In the genomic region with DNA sequence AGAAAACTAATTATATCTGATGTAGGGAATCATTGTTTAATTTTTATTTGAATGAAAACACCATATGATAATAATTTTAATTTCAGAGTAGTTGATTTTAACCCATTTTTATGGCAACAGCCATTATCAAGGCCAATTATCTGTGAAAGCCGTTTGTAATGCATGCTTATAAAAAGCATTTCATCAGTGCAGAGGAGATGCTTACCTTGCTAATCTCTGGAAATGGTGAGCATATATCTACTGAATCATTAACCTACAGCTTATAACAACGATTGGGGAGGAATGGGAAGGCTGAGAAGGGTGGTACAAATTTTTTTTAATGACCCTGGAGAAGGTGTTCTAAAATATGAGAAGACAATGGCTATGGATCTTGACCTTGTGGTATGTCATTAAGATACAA, we compare ENCODE assay signal across 28 cellular contexts.
DNase-seq lines count a peak whose midpoint lies in the region; ATAC-seq and TF ChIP-seq lines count a peak whose summit lies in the region.
"Had no signal": no experiment of that assay in that cellular context is flagged by ENCODE, and none has a peak within 500 bp of the region (broad histone marks: within the 10 kb centered on the region; RNA-seq: fewer than 3 reads in every experiment).

No MANE protein-coding gene starts in this region.

- H3K36me3 ChIP-seq in SK-N-SH (replicated peaks in 1 of 2; ENCODE audit: control insufficient read depth in 1 of 2, insufficient read depth in 2 of 2, low read length in 1 of 2), result peaks cover 0 to under 1% of the 10 kb centered on the region in 2 experiments
- no peaks in the 10 kb centered on the region for H3K36me3 ChIP-seq in MG63
- H3K36me3 ChIP-seq: BE2C; BLaER1; BLaER1 treated with 17β-estradiol and CSF1 and Interleukin-3, amounts not matched to agents 10 nM and 100 nM had no signal

- peak overlapping the region in 1 of 2 experiments; percentile 94; a peak in 2 of 4 replicates for H3K27ac ChIP-seq in SK-N-SH (ENCODE audit: low read depth in 2 of 2, low read length in 1 of 2)
- H3K27ac ChIP-seq: 22Rv1; A549; BLaER1; BLaER1 treated with 17β-estradiol and CSF1 and Interleukin-3, amounts not matched to agents 10 nM and 100 nM; C4-2B had no signal

- peak in 1 of 2 experiments; percentile 78; a peak in 1 of 4 replicates for TF ChIP-seq EP300 in SK-N-SH (IDR thresholded peaks at IDR 0.05; ENCODE audit: borderline replicate concordance in 1 of 2, low read depth in 1 of 2, low read length in 1 of 2)

- H3K4me1 ChIP-seq in SK-N-SH (ENCODE audit: control insufficient read depth in 1 of 2, insufficient read depth in 2 of 2, low read depth in 1 of 2, low read length in 1 of 2), result peaks cover 0 to 20% of the 10 kb centered on the region in 2 experiments; a peak in 1 of 4 replicates
- H3K4me1 ChIP-seq: A549; BLaER1; BLaER1 treated with 17β-estradiol and CSF1 and Interleukin-3, amounts not matched to agents 10 nM and 100 nM; Caco-2 had no signal

- H3K9me2 ChIP-seq in SK-N-SH, result no peaks in the 10 kb centered on the region; the same call in 1 of the 2 replicates

- H3K27me3 ChIP-seq in SK-N-SH (ENCODE audit: insufficient read depth) (no peaks in the 10 kb centered on the region), MG63 (no peaks in the 10 kb centered on the region)
- H3K27me3 ChIP-seq: BE2C; BLaER1; BLaER1 treated with 17β-estradiol and CSF1 and Interleukin-3, amounts not matched to agents 10 nM and 100 nM had no signal

- H4K20me1 ChIP-seq in SK-N-SH (ENCODE audit: insufficient read depth), result no peaks in the 10 kb centered on the region
- H4K20me1 ChIP-seq: BLaER1; BLaER1 treated with 17β-estradiol and CSF1 and Interleukin-3, amounts not matched to agents 10 nM and 100 nM had no signal

- ATAC-seq in SK-N-SH treated with all-trans-retinoic acid at 6 μM for 48 hours, result no peak
- ATAC-seq in GM21360 (IDR thresholded peaks at IDR 0.05; ENCODE audit: unreplicated experiment), result no peak
- ATAC-seq: A549; CD8-positive, alpha-beta T cell had no signal

- CTCF ChIA-PET in SK-N-SH (lab: Yijun Ruan, JAX), result interaction anchor here (0.6 to 5.5 kb wide), 7 partner anchors 9 to 1141 kb away, joined by 3 to 41 read pairs (median 4); no protein-coding TSS in a partner anchor

- no peak for TF ChIP-seq RAD21 in SK-N-SH (IDR thresholded peaks at IDR 0.05; ENCODE audit: low read length)

- H3K79me2 ChIP-seq in SK-N-SH (ENCODE audit: insufficient read depth), result no peaks in the 10 kb centered on the region

- POLR2A ChIA-PET in SK-N-SH (lab: Yijun Ruan, JAX), result no interaction called here

- no peaks in the 10 kb centered on the region for H3F3A ChIP-seq in SK-N-SH (replicated peaks; ENCODE audit: insufficient read depth)

- no peaks in the 10 kb centered on the region; the same call in 1 of the 2 replicates for H3K9me3 ChIP-seq in SK-N-SH
- no peaks in the 10 kb centered on the region for H3K9me3 ChIP-seq in MG63
- H3K9me3 ChIP-seq: A549; BE2C; BLaER1; BLaER1 treated with 17β-estradiol and CSF1 and Interleukin-3, amounts not matched to agents 10 nM and 100 nM; Caco-2 had no signal

- TF ChIP-seq CTCF in SK-N-SH (IDR thresholded peaks at IDR 0.05), result no peak

- WGBS in SK-N-SH (ENCODE audit: low lambda C conversion rate), result 15% methylated on average over 2 of the region's 2 CpGs

- no peak for DNase-seq in SK-N-SH
- DNase-seq in MG63, result no peak
- DNase-seq: 8988T; ACHN; AML-193; C1 segment of cervical spinal cord; Caco-2; Calu3; CD4-positive, alpha-beta memory T cell; CD4-positive, alpha-beta T cell; CD4-positive, CD25-positive, alpha-beta regulatory T cell; CD8-positive, alpha-beta memory T cell; CD8-positive, alpha-beta T cell; COR-L47; DMS 273 treated with DMSO at 0.1 percent for 48 hours; DMS153; DMS53; DMS79 treated with DMSO at 0.1 percent for 48 hours; DND-41; EL had no signal

- H3K9ac ChIP-seq in SK-N-SH, result no peak overlapping the region
- H3K9ac ChIP-seq: BLaER1; BLaER1 treated with 17β-estradiol and CSF1 and Interleukin-3, amounts not matched to agents 10 nM and 100 nM had no signal

- no peak overlapping the region for H2AFZ ChIP-seq in SK-N-SH (ENCODE audit: low read depth)

- H3K4me2 ChIP-seq in SK-N-SH, result no peak overlapping the region
- H3K4me2 ChIP-seq: A549; BLaER1; BLaER1 treated with 17β-estradiol and CSF1 and Interleukin-3, amounts not matched to agents 10 nM and 100 nM had no signal

- H3K4me3 ChIP-seq in SK-N-SH (ENCODE audit: low read depth in 2 of 2, low read length in 1 of 2) (no peak overlapping the region), MG63 (no peak overlapping the region)
- H3K4me3 ChIP-seq: A549; BLaER1; BLaER1 treated with 17β-estradiol and CSF1 and Interleukin-3, amounts not matched to agents 10 nM and 100 nM had no signal

TF ChIP-seq in SK-N-SH, 30 proteins besides CTCF, POLR2A, EP300 and RAD21 (continues in another document):
- TF ChIP-seq ELF1 (IDR thresholded peaks at IDR 0.05) (no peak), CHD2 (IDR thresholded peaks at IDR 0.05; ENCODE audit: low read length, partially characterized antibody) (peak; percentile 56), TEAD4 (IDR thresholded peaks at IDR 0.05; ENCODE audit: borderline replicate concordance, insufficient read depth) (no peak), FOXJ3 (CRISPR knock-in tag; IDR thresholded peaks at IDR 0.05) (no peak), NFIC (IDR thresholded peaks at IDR 0.05; ENCODE audit: borderline replicate concordance) (no peak), RCOR1 (IDR thresholded peaks at IDR 0.05; ENCODE audit: low read length) (peak; percentile 77), RXRA (IDR thresholded peaks at IDR 0.05; ENCODE audit: borderline replicate concordance, low read depth) (no peak), NRF1 (IDR thresholded peaks at IDR 0.05; ENCODE audit: low read depth, low read length) (no peak), POLR2AphosphoS5 (IDR thresholded peaks at IDR 0.05; ENCODE audit: low read depth, low read length) (no peak), GATA2 (CRISPR knock-in tag; IDR thresholded peaks at IDR 0.05) (peak; percentile 63), SMC3 (IDR thresholded peaks at IDR 0.05; ENCODE audit: low read depth, low read length) (no peak), SIN3A (IDR thresholded peaks at IDR 0.05; ENCODE audit: borderline replicate concordance, low read depth, low read length) (no peak), MEF2A (IDR thresholded peaks at IDR 0.05; ENCODE audit: borderline replicate concordance, low read depth) (no peak), TCF12 (IDR thresholded peaks at IDR 0.05) (no peak), EZH2phosphoT487 (IDR thresholded peaks at IDR 0.05; ENCODE audit: borderline replicate concordance, low read depth) (no peak), FOSL2 (IDR thresholded peaks at IDR 0.05; ENCODE audit: borderline replicate concordance, low read depth) (no peak)
- TF ChIP-seq, protein P1, sequence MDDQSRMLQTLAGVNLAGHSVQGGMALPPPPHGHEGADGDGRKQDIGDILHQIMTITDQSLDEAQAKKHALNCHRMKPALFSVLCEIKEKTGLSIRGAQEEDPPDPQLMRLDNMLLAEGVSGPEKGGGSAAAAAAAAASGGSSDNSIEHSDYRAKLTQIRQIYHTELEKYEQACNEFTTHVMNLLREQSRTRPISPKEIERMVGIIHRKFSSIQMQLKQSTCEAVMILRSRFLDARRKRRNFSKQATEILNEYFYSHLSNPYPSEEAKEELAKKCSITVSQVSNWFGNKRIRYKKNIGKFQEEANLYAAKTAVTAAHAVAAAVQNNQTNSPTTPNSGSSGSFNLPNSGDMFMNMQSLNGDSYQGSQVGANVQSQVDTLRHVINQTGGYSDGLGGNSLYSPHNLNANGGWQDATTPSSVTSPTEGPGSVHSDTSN (IDR thresholded peaks at IDR 0.05), result no peak

TF ChIP-seq in SK-N-SH treated with all-trans-retinoic acid at 6 μM for 48 hours, 23 proteins besides CTCF, POLR2A, EP300 and RAD21 (continues in another document):
- TF ChIP-seq ISL1 (CRISPR knock-in tag; IDR thresholded peaks at IDR 0.05) (no peak), TCF4 (CRISPR knock-in tag; IDR thresholded peaks at IDR 0.05; ENCODE audit: borderline replicate concordance) (no peak; the same call in 1 of the 2 replicates), GLIS3 (CRISPR knock-in tag; IDR thresholded peaks at IDR 0.05) (no peak)
- TF ChIP-seq, protein P2, sequence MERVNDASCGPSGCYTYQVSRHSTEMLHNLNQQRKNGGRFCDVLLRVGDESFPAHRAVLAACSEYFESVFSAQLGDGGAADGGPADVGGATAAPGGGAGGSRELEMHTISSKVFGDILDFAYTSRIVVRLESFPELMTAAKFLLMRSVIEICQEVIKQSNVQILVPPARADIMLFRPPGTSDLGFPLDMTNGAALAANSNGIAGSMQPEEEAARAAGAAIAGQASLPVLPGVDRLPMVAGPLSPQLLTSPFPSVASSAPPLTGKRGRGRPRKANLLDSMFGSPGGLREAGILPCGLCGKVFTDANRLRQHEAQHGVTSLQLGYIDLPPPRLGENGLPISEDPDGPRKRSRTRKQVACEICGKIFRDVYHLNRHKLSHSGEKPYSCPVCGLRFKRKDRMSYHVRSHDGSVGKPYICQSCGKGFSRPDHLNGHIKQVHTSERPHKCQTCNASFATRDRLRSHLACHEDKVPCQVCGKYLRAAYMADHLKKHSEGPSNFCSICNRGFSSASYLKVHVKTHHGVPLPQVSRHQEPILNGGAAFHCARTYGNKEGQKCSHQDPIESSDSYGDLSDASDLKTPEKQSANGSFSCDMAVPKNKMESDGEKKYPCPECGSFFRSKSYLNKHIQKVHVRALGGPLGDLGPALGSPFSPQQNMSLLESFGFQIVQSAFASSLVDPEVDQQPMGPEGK (CRISPR knock-in tag; IDR thresholded peaks at IDR 0.05; ENCODE audit: borderline replicate concordance), result no peak
- TF ChIP-seq, protein P3, sequence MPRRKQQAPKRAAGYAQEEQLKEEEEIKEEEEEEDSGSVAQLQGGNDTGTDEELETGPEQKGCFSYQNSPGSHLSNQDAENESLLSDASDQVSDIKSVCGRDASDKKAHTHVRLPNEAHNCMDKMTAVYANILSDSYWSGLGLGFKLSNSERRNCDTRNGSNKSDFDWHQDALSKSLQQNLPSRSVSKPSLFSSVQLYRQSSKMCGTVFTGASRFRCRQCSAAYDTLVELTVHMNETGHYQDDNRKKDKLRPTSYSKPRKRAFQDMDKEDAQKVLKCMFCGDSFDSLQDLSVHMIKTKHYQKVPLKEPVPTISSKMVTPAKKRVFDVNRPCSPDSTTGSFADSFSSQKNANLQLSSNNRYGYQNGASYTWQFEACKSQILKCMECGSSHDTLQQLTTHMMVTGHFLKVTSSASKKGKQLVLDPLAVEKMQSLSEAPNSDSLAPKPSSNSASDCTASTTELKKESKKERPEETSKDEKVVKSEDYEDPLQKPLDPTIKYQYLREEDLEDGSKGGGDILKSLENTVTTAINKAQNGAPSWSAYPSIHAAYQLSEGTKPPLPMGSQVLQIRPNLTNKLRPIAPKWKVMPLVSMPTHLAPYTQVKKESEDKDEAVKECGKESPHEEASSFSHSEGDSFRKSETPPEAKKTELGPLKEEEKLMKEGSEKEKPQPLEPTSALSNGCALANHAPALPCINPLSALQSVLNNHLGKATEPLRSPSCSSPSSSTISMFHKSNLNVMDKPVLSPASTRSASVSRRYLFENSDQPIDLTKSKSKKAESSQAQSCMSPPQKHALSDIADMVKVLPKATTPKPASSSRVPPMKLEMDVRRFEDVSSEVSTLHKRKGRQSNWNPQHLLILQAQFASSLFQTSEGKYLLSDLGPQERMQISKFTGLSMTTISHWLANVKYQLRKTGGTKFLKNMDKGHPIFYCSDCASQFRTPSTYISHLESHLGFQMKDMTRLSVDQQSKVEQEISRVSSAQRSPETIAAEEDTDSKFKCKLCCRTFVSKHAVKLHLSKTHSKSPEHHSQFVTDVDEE (CRISPR knock-in tag; IDR thresholded peaks at IDR 0.05), result no peak
